In the genomic region with DNA sequence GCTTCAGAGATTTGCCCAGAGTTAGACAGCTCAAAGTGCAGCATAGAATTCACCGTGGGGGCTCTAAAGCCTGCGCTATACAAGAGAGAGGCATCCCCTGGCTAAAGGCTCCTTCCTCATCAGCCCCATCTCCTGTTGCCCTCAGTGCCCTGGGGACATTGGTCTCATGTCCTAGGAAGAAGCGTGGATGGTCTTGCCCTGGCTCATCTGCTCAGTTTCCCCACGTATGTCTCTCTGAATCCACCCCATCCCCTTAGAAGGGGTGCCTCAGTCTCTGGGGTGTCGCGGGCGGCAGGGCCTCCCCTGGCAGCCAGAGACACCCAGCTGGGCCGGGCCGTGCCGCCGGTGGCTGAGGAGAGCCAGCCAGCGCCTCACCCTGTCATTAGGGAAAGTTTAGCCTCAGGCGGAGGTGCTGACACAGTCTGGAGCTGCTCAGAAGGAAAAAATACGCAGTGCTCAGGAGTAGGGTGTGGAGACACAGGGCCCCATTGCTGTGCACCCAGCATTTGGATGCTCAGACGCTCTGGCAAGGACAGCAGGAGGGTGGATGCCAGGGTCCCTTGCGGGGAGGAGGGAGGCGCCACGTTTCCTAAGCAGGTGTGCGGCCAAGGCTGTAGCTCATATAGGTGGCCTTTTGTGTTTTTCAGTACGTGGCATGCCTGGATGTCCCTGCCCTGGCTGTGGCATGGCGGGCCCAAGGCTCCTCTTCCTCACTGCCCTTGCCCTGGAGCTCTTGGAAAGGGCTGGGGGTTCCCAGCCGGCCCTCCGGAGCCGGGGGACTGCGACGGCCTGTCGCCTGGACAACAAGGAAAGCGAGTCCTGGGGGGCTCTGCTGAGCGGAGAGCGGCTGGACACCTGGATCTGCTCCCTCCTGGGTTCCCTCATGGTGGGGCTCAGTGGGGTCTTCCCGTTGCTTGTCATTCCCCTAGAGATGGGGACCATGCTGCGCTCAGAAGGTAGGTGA, we compare ENCODE assay signal across 9 cellular contexts. TPM values are rescaled to one million over a fixed set of nuclear protein-coding genes. Genes with fewer than 3 reads are reported as not detected.
DNase-seq lines count a peak whose midpoint lies in the region; ATAC-seq, FAIRE-seq and TF ChIP-seq lines count a peak whose summit lies in the region.
"Had no signal": no experiment of that assay in that cellular context is flagged by ENCODE, and none has a peak within 500 bp of the region (broad histone marks: within the 10 kb centered on the region; RNA-seq: fewer than 3 reads in every experiment).

No MANE protein-coding gene starts in this region.

- H3K4me3 ChIP-seq in kidney epithelial cell (ENCODE audit: low read depth, low read length) (peak overlapping the region; percentile 80), testis (peak overlapping the region; percentile 69 to 87)

- DNase-seq in activated CD4-positive, alpha-beta T cell treated with anti-CD3 and anti-CD28 coated beads, Interleukin-2, amount 10 ng/mL, durations not matched to agents 24 days and 14 days: no peak
- DNase-seq in activated CD4-positive, alpha-beta T cell treated with anti-CD3 and anti-CD28 coated beads for 4 hours: no peak
- DNase-seq in activated naive CD8-positive, alpha-beta T cell treated with anti-CD3 and anti-CD28 coated beads, Interleukin-2, amount 10 ng/mL, durations not matched to agents 7 days and 5 days: no peak
- no peak for DNase-seq in kidney epithelial cell (ENCODE audit: low read depth)
- DNase-seq in testis: no peak
- DNase-seq in NCI-H2196 (lab: John Stamatoyannopoulos, UW; ENCODE audit: unreplicated experiment): no peak
- DNase-seq in GM12891 (ENCODE audit: insufficient read length, low spot score): no peak
- DNase-seq: NCI-H187 treated with DMSO at 0.1 percent for 48 hours had no signal

- TF ChIP-seq CTCF in kidney epithelial cell (IDR thresholded peaks at IDR 0.05; ENCODE audit: insufficient read depth, low read length, poor library complexity, severe bottlenecking) (no peak), testis (IDR thresholded peaks at IDR 0.05) (no peak)

- no peaks in the 10 kb centered on the region for H3K9me3 ChIP-seq in testis

- H3K4me1 Mint-ChIP-seq in activated CD4-positive, alpha-beta T cell treated with anti-CD3 and anti-CD28 coated beads, Interleukin-2, amount 10 ng/mL, durations not matched to agents 24 days and 14 days: peaks cover 19% of the 10 kb centered on the region
- peaks cover 12% of the 10 kb centered on the region for H3K4me1 Mint-ChIP-seq in activated naive CD8-positive, alpha-beta T cell treated with anti-CD3 and anti-CD28 coated beads, Interleukin-2, amount 10 ng/mL, durations not matched to agents 7 days and 5 days

- H3K9me3 Mint-ChIP-seq in activated CD4-positive, alpha-beta T cell treated with anti-CD3 and anti-CD28 coated beads, Interleukin-2, amount 10 ng/mL, durations not matched to agents 24 days and 14 days: no peaks in the 10 kb centered on the region
- H3K9me3 Mint-ChIP-seq in activated naive CD8-positive, alpha-beta T cell treated with anti-CD3 and anti-CD28 coated beads, Interleukin-2, amount 10 ng/mL, durations not matched to agents 7 days and 5 days: no peaks in the 10 kb centered on the region

- 77 to 79% methylated on average over 10 to 29 of the region's 32 CpGs for WGBS in testis, 2 donors

- no peak for ATAC-seq in activated naive CD8-positive, alpha-beta T cell treated with anti-CD3 and anti-CD28 coated beads, Interleukin-2, amount 10 ng/mL, durations not matched to agents 7 days and 5 days (ENCODE audit: low read depth)
- ATAC-seq in HG03565 (IDR thresholded peaks at IDR 0.05; ENCODE audit: unreplicated experiment): no peak

- peaks cover 12% of the 10 kb centered on the region for H3K36me3 Mint-ChIP-seq in activated CD4-positive, alpha-beta T cell treated with anti-CD3 and anti-CD28 coated beads, Interleukin-2, amount 10 ng/mL, durations not matched to agents 24 days and 14 days (ENCODE audit: low read depth)
- H3K36me3 Mint-ChIP-seq in activated naive CD8-positive, alpha-beta T cell treated with anti-CD3 and anti-CD28 coated beads, Interleukin-2, amount 10 ng/mL, durations not matched to agents 7 days and 5 days: peaks cover 8% of the 10 kb centered on the region

- no peaks in the 10 kb centered on the region for H3K27me3 ChIP-seq in kidney epithelial cell (ENCODE audit: control insufficient read depth, insufficient read depth, low read length)
- no peaks in the 10 kb centered on the region for H3K27me3 ChIP-seq in testis

- H3K4me1 ChIP-seq in testis: peaks cover 33% of the 10 kb centered on the region

- POLR2A ChIA-PET in activated naive CD8-positive, alpha-beta T cell treated with anti-CD3 and anti-CD28 coated beads, Interleukin-2, amount 10 ng/mL, durations not matched to agents 7 days and 5 days (lab: Charles Lee): interaction anchor here (0.5 to 3.3 kb wide), 6 partner anchors 10 to 440 kb away, joined by 3 to 22 read pairs (median 5); a partner anchor contains a TSS

- H3K4me3 Mint-ChIP-seq in activated CD4-positive, alpha-beta T cell treated with anti-CD3 and anti-CD28 coated beads, Interleukin-2, amount 10 ng/mL, durations not matched to agents 24 days and 14 days: peak overlapping the region; percentile 97
- peak overlapping the region; percentile 97 for H3K4me3 Mint-ChIP-seq in activated naive CD8-positive, alpha-beta T cell treated with anti-CD3 and anti-CD28 coated beads, Interleukin-2, amount 10 ng/mL, durations not matched to agents 7 days and 5 days

- intact Hi-C loops in activated CD4-positive, alpha-beta T cell treated with anti-CD3 and anti-CD28 coated beads, Interleukin-2, amount 10 ng/mL, durations not matched to agents 24 days and 14 days (cut with micrococcal nuclease): no loop called here
- intact Hi-C loops in testis (cut with DNase I; ENCODE audit: low total_unique reads): no loop called here

- peak overlapping the region; percentile 88 to 93 for H3K27ac ChIP-seq in testis

- H3K27ac Mint-ChIP-seq in activated CD4-positive, alpha-beta T cell treated with anti-CD3 and anti-CD28 coated beads, Interleukin-2, amount 10 ng/mL, durations not matched to agents 24 days and 14 days: peak overlapping the region; percentile 97
- peak overlapping the region; percentile 96 for H3K27ac Mint-ChIP-seq in activated naive CD8-positive, alpha-beta T cell treated with anti-CD3 and anti-CD28 coated beads, Interleukin-2, amount 10 ng/mL, durations not matched to agents 7 days and 5 days

- no peak for TF ChIP-seq POLR2A in testis (IDR thresholded peaks at IDR 0.05)
- TF ChIP-seq POLR2A in GM12891 (IDR thresholded peaks at IDR 0.05; ENCODE audit: low read depth, low read length): no peak

- H3K27me3 Mint-ChIP-seq in activated CD4-positive, alpha-beta T cell treated with anti-CD3 and anti-CD28 coated beads, Interleukin-2, amount 10 ng/mL, durations not matched to agents 24 days and 14 days: no peaks in the 10 kb centered on the region
- no peaks in the 10 kb centered on the region for H3K27me3 Mint-ChIP-seq in activated naive CD8-positive, alpha-beta T cell treated with anti-CD3 and anti-CD28 coated beads, Interleukin-2, amount 10 ng/mL, durations not matched to agents 7 days and 5 days

- no peak for FAIRE-seq in GM12891 (lab: Jason Lieb, UNC)

- H3K36me3 ChIP-seq in kidney epithelial cell (ENCODE audit: control insufficient read depth, insufficient read depth, low read length): peaks cover 2% of the 10 kb centered on the region
- H3K36me3 ChIP-seq in testis (ENCODE audit: low read depth, missing control alignments): no peaks in the 10 kb centered on the region

RNA-seq across cellular contexts. Expression of a gene that starts 1.3 kb away (rescaled TPM):
- 13.2 and 13.3 TPM in 2 replicates for total RNA-seq in activated CD4-positive, alpha-beta T cell treated with anti-CD3 and anti-CD28 coated beads, Interleukin-2, amount 10 ng/mL, durations not matched to agents 24 days and 14 days
- total RNA-seq in activated naive CD8-positive, alpha-beta T cell treated with anti-CD3 and anti-CD28 coated beads, Interleukin-2, amount 10 ng/mL, durations not matched to agents 7 days and 5 days: 10 to 100 TPM; 33.1 to 38.2 TPM
- 113 and 117 TPM in 2 replicates for total RNA-seq in kidney epithelial cell
- total RNA-seq in testis: 10 to 100 TPM; 95.1 to 98.1 TPM
- polyA plus RNA-seq in testis (ENCODE audit: insufficient read depth, low read depth, low replicate concordance): 99.2 TPM
- polyA plus RNA-seq in GM12891 (2012; ENCODE audit: low read depth, missing spikeins): 9.2 TPM

RNA-seq across cellular contexts. Expression of a gene that starts 16.5 kb away (rescaled TPM):
- total RNA-seq in activated CD4-positive, alpha-beta T cell treated with anti-CD3 and anti-CD28 coated beads, Interleukin-2, amount 10 ng/mL, durations not matched to agents 24 days and 14 days: 230 and 234 TPM in 2 replicates
- 100 to 1,000 TPM; 113 to 115 TPM for total RNA-seq in activated naive CD8-positive, alpha-beta T cell treated with anti-CD3 and anti-CD28 coated beads, Interleukin-2, amount 10 ng/mL, durations not matched to agents 7 days and 5 days
- 115 and 126 TPM in 2 replicates for total RNA-seq in kidney epithelial cell
- total RNA-seq in testis: 100 to 1,000 TPM in 1 of 2 donors, 10 to 100 TPM in 1; 98.1 to 108 TPM
- polyA plus RNA-seq in testis (ENCODE audit: insufficient read depth, low read depth, low replicate concordance): 228 TPM
- polyA plus RNA-seq in GM12891 (2012; ENCODE audit: low read depth, missing spikeins): 137 TPM

RNA-seq across cellular contexts. Expression of a gene that starts 31.4 kb away (rescaled TPM):
- total RNA-seq in activated CD4-positive, alpha-beta T cell treated with anti-CD3 and anti-CD28 coated beads, Interleukin-2, amount 10 ng/mL, durations not matched to agents 24 days and 14 days: not detected in 2 replicates
- 1 to 10 TPM; 2.9 to 3.5 TPM for total RNA-seq in activated naive CD8-positive, alpha-beta T cell treated with anti-CD3 and anti-CD28 coated beads, Interleukin-2, amount 10 ng/mL, durations not matched to agents 7 days and 5 days
- total RNA-seq in kidney epithelial cell (0.14 TPM in 1 of 2 replicates, not detected in the other), testis (1 to 10 TPM; 4.6 to 7.4 TPM)
- 16.3 TPM for polyA plus RNA-seq in testis (ENCODE audit: insufficient read depth, low read depth, low replicate concordance)
- polyA plus RNA-seq in GM12891 (2012; ENCODE audit: low read depth, missing spikeins): 11.8 TPM

RNA-seq across cellular contexts. Expression of a gene that starts 39.2 kb away (rescaled TPM):
- 0.42 and 1.0 TPM in 2 replicates for total RNA-seq in activated CD4-positive, alpha-beta T cell treated with anti-CD3 and anti-CD28 coated beads, Interleukin-2, amount 10 ng/mL, durations not matched to agents 24 days and 14 days
- total RNA-seq in activated naive CD8-positive, alpha-beta T cell treated with anti-CD3 and anti-CD28 coated beads, Interleukin-2, amount 10 ng/mL, durations not matched to agents 7 days and 5 days: under 1 TPM; 0.42 to 0.91 TPM
- total RNA-seq in kidney epithelial cell: 0.14 and 0.21 TPM in 2 replicates
- total RNA-seq in testis: under 1 TPM; 0.19 to 0.63 TPM
- polyA plus RNA-seq in testis (ENCODE audit: insufficient read depth, low read depth, low replicate concordance): 0.65 TPM
- not detected for polyA plus RNA-seq in GM12891 (2012; ENCODE audit: low read depth, missing spikeins)

RNA-seq across cellular contexts. Expression of a gene that starts 57.2 kb away (rescaled TPM):
- total RNA-seq in activated CD4-positive, alpha-beta T cell treated with anti-CD3 and anti-CD28 coated beads, Interleukin-2, amount 10 ng/mL, durations not matched to agents 24 days and 14 days: not detected in 2 replicates
- total RNA-seq in activated naive CD8-positive, alpha-beta T cell treated with anti-CD3 and anti-CD28 coated beads, Interleukin-2, amount 10 ng/mL, durations not matched to agents 7 days and 5 days: under 1 TPM in 1 of 2 experiments, not detected in 1; 0.11 TPM
- total RNA-seq in kidney epithelial cell (not detected in 2 replicates), testis (under 1 TPM; 0.68 to 0.79 TPM)
- 1.7 TPM for polyA plus RNA-seq in testis (ENCODE audit: insufficient read depth, low read depth, low replicate concordance)
- polyA plus RNA-seq in GM12891 (2012; ENCODE audit: low read depth, missing spikeins): not detected
